8 cellular contexts compared by ENCODE assay signal in the genomic region with DNA sequence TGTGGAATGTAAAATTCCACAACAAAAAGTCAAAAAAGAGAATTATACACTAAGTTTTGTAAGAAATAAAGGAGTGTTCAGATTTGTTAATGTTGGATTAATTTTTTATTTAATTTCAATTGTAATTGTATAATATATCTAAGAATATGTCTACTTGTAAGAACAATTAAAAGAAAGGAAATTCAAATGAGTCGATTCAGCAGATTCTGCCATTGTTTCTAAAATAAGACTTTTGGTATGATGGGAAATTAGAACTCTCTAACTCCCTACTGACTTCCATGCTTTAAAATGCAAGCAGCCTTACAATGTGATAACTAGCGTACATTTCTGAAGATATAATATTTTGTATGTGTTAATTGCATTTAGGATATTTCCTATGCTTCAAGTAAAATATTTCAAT.
"Had no signal": no experiment of that assay in that cellular context is flagged by ENCODE, and none has a peak within 500 bp of the region (broad histone marks: within the 10 kb centered on the region; RNA-seq: fewer than 3 reads in every experiment).

No MANE protein-coding gene starts in this region.

- ATAC-seq: GM12878 had no signal

- FAIRE-seq: G401.6, GM12878, GM12891, GM12892, GM18507, GM19239 had no signal

- H3K4me3 ChIP-seq: GM12878 had no signal

- DNase-seq: GDM1, GF-D8 had no signal
